8 cellular contexts compared by ENCODE assay signal in genomic region chr19:47176627-47177090, GRCh38. TPM values are rescaled to one million over a fixed set of nuclear protein-coding genes. Genes with fewer than 3 reads are reported as not detected.
DNase-seq lines count a peak whose midpoint lies in the region; ATAC-seq and TF ChIP-seq lines count a peak whose summit lies in the region.

No MANE protein-coding gene starts in this region.

- peaks cover 5% of the 10 kb centered on the region for H3K36me3 ChIP-seq in CD4-positive, alpha-beta memory T cell (ENCODE audit: insufficient read depth, low read length)

- no peaks in the 10 kb centered on the region for H3K27me3 Mint-ChIP-seq in CD4-positive, alpha-beta memory T cell
- no peaks in the 10 kb centered on the region for H3K27me3 Mint-ChIP-seq in effector memory CD8-positive, alpha-beta T cell

- H3K27ac ChIP-seq in CD4-positive, alpha-beta memory T cell (ENCODE audit: low read depth, low read length): peak overlapping the region; percentile 39

- intact Hi-C loops in CD4-positive, alpha-beta memory T cell (cut with micrococcal nuclease): loop anchor here (1.0 kb wide), 2 partner anchors 10 to 17 kb away; no protein-coding TSS in a partner anchor

- peak; percentile 65 to 79 (median 70) for DNase-seq in CD4-positive, alpha-beta memory T cell
- DNase-seq in activated CD4-positive, alpha-beta T cell treated with anti-CD3 and anti-CD28 coated beads for 4 hours: peak; percentile 45 to 51
- DNase-seq in effector memory CD8-positive, alpha-beta T cell: peak; percentile 16 to 35 (median 28)
- peak; percentile 97 for DNase-seq in pulmonary artery endothelial cell (ENCODE audit: low read depth, low spot score)
- no peak for DNase-seq in DMS53 (lab: John Stamatoyannopoulos, UW)

- H3K4me3 Mint-ChIP-seq in CD4-positive, alpha-beta memory T cell: peak overlapping the region; percentile 67 to 92 (median 78)
- H3K4me3 Mint-ChIP-seq in effector memory CD8-positive, alpha-beta T cell: peak overlapping the region; percentile 62 to 65

- H3K4me1 ChIP-seq in CD4-positive, alpha-beta memory T cell (ENCODE audit: insufficient read depth, low read length): peaks cover 55% of the 10 kb centered on the region

- no peaks in the 10 kb centered on the region for H3K27me3 ChIP-seq in CD4-positive, alpha-beta memory T cell (ENCODE audit: insufficient read depth, low read length)

- CTCF ChIA-PET in CD4-positive, alpha-beta memory T cell (lab: Charles Lee; ENCODE audit: partially characterized antibody): interaction anchor here (0.6 to 3.8 kb wide), 14 partner anchors 10 to 70 kb away, joined by 3 to 48 read pairs (median 8); no protein-coding TSS in a partner anchor

- H3K4me1 Mint-ChIP-seq in CD4-positive, alpha-beta memory T cell: peaks cover 42 to 75% (median 54%) of the 10 kb centered on the region in 4 donors
- H3K4me1 Mint-ChIP-seq in effector memory CD8-positive, alpha-beta T cell (ENCODE audit: low read depth in 2 of 2): peaks cover 26 to 45% of the 10 kb centered on the region in 2 donors

- peaks cover 34 to 38% of the 10 kb centered on the region in 2 donors for H3K36me3 Mint-ChIP-seq in CD4-positive, alpha-beta memory T cell
- H3K36me3 Mint-ChIP-seq in effector memory CD8-positive, alpha-beta T cell (ENCODE audit: insufficient read depth): peaks cover 29% of the 10 kb centered on the region

- ATAC-seq in effector memory CD8-positive, alpha-beta T cell (replicated peaks): peak; percentile 88
- no peak for ATAC-seq in HG03095 (IDR thresholded peaks at IDR 0.05; ENCODE audit: unreplicated experiment)
- no peak for ATAC-seq in GM19328 (IDR thresholded peaks at IDR 0.05; ENCODE audit: unreplicated experiment)
- ATAC-seq in GM18505 (IDR thresholded peaks at IDR 0.05; ENCODE audit: unreplicated experiment): no peak

- POLR2A ChIA-PET in CD4-positive, alpha-beta memory T cell (lab: Charles Lee; ENCODE audit: partially characterized antibody): interaction anchor here (0.5 to 3.7 kb wide), 16 partner anchors 10 to 98 kb away, joined by 3 to 66 read pairs (median 8); partner anchors contain the start of genes CCDC9 and ZC3H4

- H3K27ac Mint-ChIP-seq in CD4-positive, alpha-beta memory T cell: peak overlapping the region; percentile 88 to 96 (median 91)
- H3K27ac Mint-ChIP-seq in effector memory CD8-positive, alpha-beta T cell: peak overlapping the region; percentile 83 to 97

- H3K9me3 Mint-ChIP-seq in CD4-positive, alpha-beta memory T cell: no peaks in the 10 kb centered on the region
- H3K9me3 Mint-ChIP-seq in effector memory CD8-positive, alpha-beta T cell: no peaks in the 10 kb centered on the region

- peak overlapping the region in 1 of 2 donors; percentile 26 for H3K4me3 ChIP-seq in CD4-positive, alpha-beta memory T cell (ENCODE audit: low read length in 2 of 2)

- no peak for TF ChIP-seq POLR2A in GM18505 (IDR thresholded peaks at IDR 0.05; ENCODE audit: borderline replicate concordance, extremely low read depth, insufficient read depth, insufficient read length)

- no peaks in the 10 kb centered on the region for H3K9me3 ChIP-seq in CD4-positive, alpha-beta memory T cell (ENCODE audit: control insufficient read depth in 1 of 2, low read length in 2 of 2)

RNA-seq across cellular contexts. Expression of gene SAE1, which starts 46.0 kb away (rescaled TPM):
- total RNA-seq in CD4-positive, alpha-beta memory T cell: 10 to 100 TPM; 35.3 to 36.0 TPM
- polyA plus RNA-seq in CD4-positive, alpha-beta memory T cell: 100 to 1,000 TPM; 107 to 182 TPM
- 210 and 246 TPM in 2 replicates for total RNA-seq in pulmonary artery endothelial cell

RNA-seq across cellular contexts. Expression of gene BBC3, which starts 54.3 kb away (rescaled TPM):
- total RNA-seq in CD4-positive, alpha-beta memory T cell: 10 to 100 TPM; 31.9 to 32.2 TPM
- 1 to 10 TPM; 3.7 to 8.0 TPM for polyA plus RNA-seq in CD4-positive, alpha-beta memory T cell
- 17.1 and 24.2 TPM in 2 replicates for total RNA-seq in pulmonary artery endothelial cell
